In the genomic region with DNA sequence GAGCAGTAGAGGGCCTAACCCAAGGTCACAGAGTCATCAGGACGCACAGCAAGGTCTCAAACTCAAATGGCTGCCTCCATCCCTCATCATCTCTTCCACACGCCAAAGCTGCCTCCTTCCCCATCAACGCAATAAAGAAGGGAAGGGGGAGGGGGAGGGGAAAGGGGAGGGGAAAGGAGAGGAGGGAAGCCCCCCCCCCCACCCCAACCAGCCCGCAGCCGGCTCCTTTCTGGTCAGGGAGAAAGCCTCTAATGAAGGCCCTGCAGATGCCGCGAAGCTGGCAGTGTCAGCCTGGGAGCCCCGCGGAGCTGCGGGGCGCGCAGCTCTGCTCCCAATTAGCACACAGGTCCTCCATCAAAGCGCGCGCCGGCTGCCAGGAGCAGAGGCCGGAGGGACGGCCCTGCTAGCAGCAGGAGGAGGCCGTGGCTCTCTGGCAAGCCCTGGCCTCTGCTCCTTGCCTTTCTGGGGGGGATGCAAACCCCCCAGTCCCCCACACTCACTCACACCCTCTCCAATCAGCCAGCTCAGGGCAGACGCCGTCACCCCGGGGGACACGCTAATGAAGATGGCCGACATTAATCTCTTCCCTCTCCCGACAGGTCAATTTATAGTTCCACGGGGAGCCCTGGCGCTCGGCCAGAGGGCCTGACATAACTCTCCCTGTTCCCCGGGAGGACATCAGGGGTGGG, we compare ENCODE assay signal across 12 cellular contexts.
DNase-seq lines count a peak whose midpoint lies in the region; ATAC-seq and TF ChIP-seq lines count a peak whose summit lies in the region.
"Had no signal": no experiment of that assay in that cellular context is flagged by ENCODE, and none has a peak within 500 bp of the region (broad histone marks: within the 10 kb centered on the region; RNA-seq: fewer than 3 reads in every experiment).

No MANE protein-coding gene starts in this region.

- 36% methylated on average over 16 of the region's 29 CpGs for WGBS in hepatocyte (ENCODE audit: low lambda C conversion rate, missing lambda C conversion rate)

- H3K27me3 Mint-ChIP-seq in type B pancreatic cell, result peaks cover 31% of the 10 kb centered on the region
- H3K27me3 Mint-ChIP-seq in activated CD4-positive, alpha-beta memory T cell treated with anti-CD3 and anti-CD28 coated beads, Interleukin-2, amount 10 ng/mL, durations not matched to agents 7 days and 5 days, result peaks cover 13% of the 10 kb centered on the region
- H3K27me3 Mint-ChIP-seq: activated naive CD4-positive, alpha-beta T cell treated with anti-CD3 and anti-CD28 coated beads, Interleukin-2, amount 50 U/mL, for 24 hours; T-helper 17 cell had no signal

- no peak for ATAC-seq in activated naive CD4-positive, alpha-beta T cell treated with anti-CD3 and anti-CD28 coated beads, Interleukin-2, amount 50 U/mL, for 72 hours
- ATAC-seq: T-helper 17 cell had no signal

- no peak overlapping the region for H3K27ac ChIP-seq in hepatocyte
- H3K27ac ChIP-seq in SJCRH30, result no peak overlapping the region
- H3K27ac ChIP-seq: neutrophil had no signal

- no peaks in the 10 kb centered on the region for H4K20me1 ChIP-seq in hepatocyte (ENCODE audit: insufficient read depth, poor library complexity, severe bottlenecking)

- no peaks in the 10 kb centered on the region for H3K79me2 ChIP-seq in hepatocyte

- TF ChIP-seq CTCF in hepatocyte (IDR thresholded peaks at IDR 0.05; ENCODE audit: poor library complexity) (no peak), type B pancreatic cell (conservative IDR thresholded peaks at IDR 0.05) (no peak)

- H3K4me3 ChIP-seq in hepatocyte (no peak overlapping the region), SJCRH30 (no peak overlapping the region)

- H3K36me3 ChIP-seq in hepatocyte (replicated peaks; ENCODE audit: insufficient read depth, low read depth) (no peaks in the 10 kb centered on the region), SJCRH30 (no peaks in the 10 kb centered on the region)
- H3K36me3 ChIP-seq: neutrophil had no signal

- H3K9me3 Mint-ChIP-seq in type B pancreatic cell, result no peaks in the 10 kb centered on the region
- no peaks in the 10 kb centered on the region for H3K9me3 Mint-ChIP-seq in activated CD4-positive, alpha-beta memory T cell treated with anti-CD3 and anti-CD28 coated beads, Interleukin-2, amount 10 ng/mL, durations not matched to agents 7 days and 5 days
- no peaks in the 10 kb centered on the region for H3K9me3 Mint-ChIP-seq in activated naive CD4-positive, alpha-beta T cell treated with anti-CD3 and anti-CD28 coated beads, Interleukin-2, amount 50 U/mL, for 72 hours
- H3K9me3 Mint-ChIP-seq: activated naive CD4-positive, alpha-beta T cell treated with anti-CD3 and anti-CD28 coated beads, Interleukin-2, amount 50 U/mL, for 24 hours had no signal

- POLR2A ChIA-PET in activated CD4-positive, alpha-beta memory T cell treated with anti-CD3 and anti-CD28 coated beads, Interleukin-2, amount 10 ng/mL, durations not matched to agents 7 days and 5 days (lab: Charles Lee), result no interaction called here

- peak; percentile 74 for DNase-seq in NCI-H82 (lab: John Stamatoyannopoulos, UW)
- DNase-seq in NCI-H82 treated with DMSO at 0.1 percent for 48 hours (lab: John Stamatoyannopoulos, UW; ENCODE audit: unreplicated experiment), result no peak
- DNase-seq in NCI-H774 (lab: John Stamatoyannopoulos, UW), result peak; percentile 19
- DNase-seq in hepatocyte (ENCODE audit: low spot score), result no peak
- DNase-seq in type B pancreatic cell (ENCODE audit: extremely low spot score, unreplicated experiment), result no peak
- DNase-seq in activated CD4-positive, alpha-beta memory T cell treated with anti-CD3 and anti-CD28 coated beads, Interleukin-2, amount 10 ng/mL, durations not matched to agents 7 days and 5 days, result no peak
- no peak for DNase-seq in SJCRH30
- DNase-seq in activated naive CD4-positive, alpha-beta T cell treated with anti-CD3 and anti-CD28 coated beads, Interleukin-2, amount 50 U/mL, for 72 hours (ENCODE audit: low spot score in 2 of 2), result no peak
- DNase-seq: NK-92 treated with Interleukin-12 subunit alpha and Interleukin-12 subunit beta, amount 100 ng/mL, for 24 hours; T-helper 17 cell had no signal

- H3K4me2 ChIP-seq in hepatocyte, result peak overlapping the region; percentile 60

- H3K27ac Mint-ChIP-seq in type B pancreatic cell, result peak overlapping the region; percentile 75
- H3K27ac Mint-ChIP-seq in activated CD4-positive, alpha-beta memory T cell treated with anti-CD3 and anti-CD28 coated beads, Interleukin-2, amount 10 ng/mL, durations not matched to agents 7 days and 5 days, result no peak overlapping the region
- peak overlapping the region in 1 of 2 donors; percentile 35 for H3K27ac Mint-ChIP-seq in activated naive CD4-positive, alpha-beta T cell treated with anti-CD3 and anti-CD28 coated beads, Interleukin-2, amount 50 U/mL, for 72 hours
- H3K27ac Mint-ChIP-seq: activated naive CD4-positive, alpha-beta T cell treated with anti-CD3 and anti-CD28 coated beads, Interleukin-2, amount 50 U/mL, for 24 hours; T-helper 17 cell had no signal

- no peaks in the 10 kb centered on the region for H3K9me3 ChIP-seq in hepatocyte (ENCODE audit: low read depth)
- no peaks in the 10 kb centered on the region for H3K9me3 ChIP-seq in SJCRH30 (replicated peaks)
- H3K9me3 ChIP-seq: neutrophil had no signal

- H3K4me3 Mint-ChIP-seq in type B pancreatic cell, result peak overlapping the region; percentile 69
- no peak overlapping the region for H3K4me3 Mint-ChIP-seq in activated CD4-positive, alpha-beta memory T cell treated with anti-CD3 and anti-CD28 coated beads, Interleukin-2, amount 10 ng/mL, durations not matched to agents 7 days and 5 days

- H3K9me2 ChIP-seq in hepatocyte (replicated peaks; ENCODE audit: insufficient read depth), result no peaks in the 10 kb centered on the region

- no peaks in the 10 kb centered on the region for H3K36me3 Mint-ChIP-seq in type B pancreatic cell
- no peaks in the 10 kb centered on the region for H3K36me3 Mint-ChIP-seq in activated CD4-positive, alpha-beta memory T cell treated with anti-CD3 and anti-CD28 coated beads, Interleukin-2, amount 10 ng/mL, durations not matched to agents 7 days and 5 days (ENCODE audit: low read depth)
- H3K36me3 Mint-ChIP-seq in activated naive CD4-positive, alpha-beta T cell treated with anti-CD3 and anti-CD28 coated beads, Interleukin-2, amount 50 U/mL, for 72 hours, result no peaks in the 10 kb centered on the region
- H3K36me3 Mint-ChIP-seq: activated naive CD4-positive, alpha-beta T cell treated with anti-CD3 and anti-CD28 coated beads, Interleukin-2, amount 50 U/mL, for 24 hours had no signal

- H3K4me1 ChIP-seq in hepatocyte (ENCODE audit: insufficient read depth) (peaks cover 8% of the 10 kb centered on the region), SJCRH30 (peaks cover 1% of the 10 kb centered on the region)

- H3K4me1 Mint-ChIP-seq in type B pancreatic cell (ENCODE audit: unreplicated experiment), result peaks cover 27% of the 10 kb centered on the region
- peaks cover 5% of the 10 kb centered on the region for H3K4me1 Mint-ChIP-seq in activated CD4-positive, alpha-beta memory T cell treated with anti-CD3 and anti-CD28 coated beads, Interleukin-2, amount 10 ng/mL, durations not matched to agents 7 days and 5 days

- H2AFZ ChIP-seq in hepatocyte, result no peak overlapping the region

- CTCF ChIA-PET in activated CD4-positive, alpha-beta memory T cell treated with anti-CD3 and anti-CD28 coated beads, Interleukin-2, amount 10 ng/mL, durations not matched to agents 7 days and 5 days (lab: Charles Lee), result no interaction called here

- H3K27me3 ChIP-seq in hepatocyte, result no peaks in the 10 kb centered on the region
- peaks cover 13% of the 10 kb centered on the region; the same call in 1 of the 2 replicates for H3K27me3 ChIP-seq in SJCRH30

Comparison
In these comparisons a context has a peak if more than half of its experiments do, and no peak if none do; other contexts are left out.
1. DNase-seq: peak in NCI-H82 (single experiment) and NCI-H774 (single experiment); none in NCI-H82 treated with DMSO at 0.1 percent for 48 hours (single experiment), hepatocyte (single experiment), type B pancreatic cell (single experiment), activated CD4-positive, alpha-beta memory T cell treated with anti-CD3 and anti-CD28 coated beads, Interleukin-2, amount 10 ng/mL, durations not matched to agents 7 days and 5 days (single experiment), SJCRH30 (0 of 2) and activated naive CD4-positive, alpha-beta T cell treated with anti-CD3 and anti-CD28 coated beads, Interleukin-2, amount 50 U/mL, for 72 hours (0 of 2).